ENCODE assay signal across 1 cellular context in the genomic region with DNA sequence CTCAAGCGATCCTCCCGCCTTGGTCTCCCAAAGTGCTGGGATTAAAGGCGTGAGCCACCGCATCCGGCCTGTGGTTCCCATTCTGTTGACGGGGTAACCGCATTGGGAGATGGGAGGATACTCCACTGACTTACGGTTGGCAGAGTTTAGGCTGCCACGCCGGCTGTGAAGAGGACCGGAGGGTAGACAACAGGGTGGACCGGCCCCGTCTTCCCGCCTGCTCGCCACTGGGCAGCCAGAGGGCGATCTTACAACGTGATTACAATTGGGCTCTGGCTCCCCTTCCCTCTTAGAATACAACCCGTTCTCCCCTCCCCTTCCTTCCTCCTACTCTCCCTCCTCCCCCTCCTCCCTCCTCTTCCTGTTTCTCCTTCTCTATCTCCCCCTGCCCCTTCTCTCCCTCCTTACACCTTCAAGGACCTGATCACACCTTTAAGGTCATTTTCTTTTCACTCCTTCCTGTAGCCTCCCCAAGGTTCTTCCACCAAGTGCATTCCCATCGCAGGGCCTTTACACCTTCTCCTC.
TF ChIP-seq lines count a peak whose summit lies in the region.

No MANE protein-coding gene starts in this region.

TF ChIP-seq in HepG2, 621 proteins besides CTCF, POLR2A, EP300 and RAD21 (continued from another document):
- no peak for TF ChIP-seq MAFG (CRISPR knock-in tag; IDR thresholded peaks at IDR 0.05)
- TF ChIP-seq, protein P1, sequence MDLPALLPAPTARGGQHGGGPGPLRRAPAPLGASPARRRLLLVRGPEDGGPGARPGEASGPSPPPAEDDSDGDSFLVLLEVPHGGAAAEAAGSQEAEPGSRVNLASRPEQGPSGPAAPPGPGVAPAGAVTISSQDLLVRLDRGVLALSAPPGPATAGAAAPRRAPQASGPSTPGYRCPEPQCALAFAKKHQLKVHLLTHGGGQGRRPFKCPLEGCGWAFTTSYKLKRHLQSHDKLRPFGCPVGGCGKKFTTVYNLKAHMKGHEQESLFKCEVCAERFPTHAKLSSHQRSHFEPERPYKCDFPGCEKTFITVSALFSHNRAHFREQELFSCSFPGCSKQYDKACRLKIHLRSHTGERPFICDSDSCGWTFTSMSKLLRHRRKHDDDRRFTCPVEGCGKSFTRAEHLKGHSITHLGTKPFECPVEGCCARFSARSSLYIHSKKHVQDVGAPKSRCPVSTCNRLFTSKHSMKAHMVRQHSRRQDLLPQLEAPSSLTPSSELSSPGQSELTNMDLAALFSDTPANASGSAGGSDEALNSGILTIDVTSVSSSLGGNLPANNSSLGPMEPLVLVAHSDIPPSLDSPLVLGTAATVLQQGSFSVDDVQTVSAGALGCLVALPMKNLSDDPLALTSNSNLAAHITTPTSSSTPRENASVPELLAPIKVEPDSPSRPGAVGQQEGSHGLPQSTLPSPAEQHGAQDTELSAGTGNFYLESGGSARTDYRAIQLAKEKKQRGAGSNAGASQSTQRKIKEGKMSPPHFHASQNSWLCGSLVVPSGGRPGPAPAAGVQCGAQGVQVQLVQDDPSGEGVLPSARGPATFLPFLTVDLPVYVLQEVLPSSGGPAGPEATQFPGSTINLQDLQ (CRISPR knock-in tag; IDR thresholded peaks at IDR 0.05), result no peak
- TF ChIP-seq TOE1 (CRISPR knock-in tag; IDR thresholded peaks at IDR 0.05), result no peak
- no peak for TF ChIP-seq MAX (IDR thresholded peaks at IDR 0.05)
- TF ChIP-seq MLLT10 (CRISPR knock-in tag; IDR thresholded peaks at IDR 0.05), result no peak
- TF ChIP-seq, protein P2, sequence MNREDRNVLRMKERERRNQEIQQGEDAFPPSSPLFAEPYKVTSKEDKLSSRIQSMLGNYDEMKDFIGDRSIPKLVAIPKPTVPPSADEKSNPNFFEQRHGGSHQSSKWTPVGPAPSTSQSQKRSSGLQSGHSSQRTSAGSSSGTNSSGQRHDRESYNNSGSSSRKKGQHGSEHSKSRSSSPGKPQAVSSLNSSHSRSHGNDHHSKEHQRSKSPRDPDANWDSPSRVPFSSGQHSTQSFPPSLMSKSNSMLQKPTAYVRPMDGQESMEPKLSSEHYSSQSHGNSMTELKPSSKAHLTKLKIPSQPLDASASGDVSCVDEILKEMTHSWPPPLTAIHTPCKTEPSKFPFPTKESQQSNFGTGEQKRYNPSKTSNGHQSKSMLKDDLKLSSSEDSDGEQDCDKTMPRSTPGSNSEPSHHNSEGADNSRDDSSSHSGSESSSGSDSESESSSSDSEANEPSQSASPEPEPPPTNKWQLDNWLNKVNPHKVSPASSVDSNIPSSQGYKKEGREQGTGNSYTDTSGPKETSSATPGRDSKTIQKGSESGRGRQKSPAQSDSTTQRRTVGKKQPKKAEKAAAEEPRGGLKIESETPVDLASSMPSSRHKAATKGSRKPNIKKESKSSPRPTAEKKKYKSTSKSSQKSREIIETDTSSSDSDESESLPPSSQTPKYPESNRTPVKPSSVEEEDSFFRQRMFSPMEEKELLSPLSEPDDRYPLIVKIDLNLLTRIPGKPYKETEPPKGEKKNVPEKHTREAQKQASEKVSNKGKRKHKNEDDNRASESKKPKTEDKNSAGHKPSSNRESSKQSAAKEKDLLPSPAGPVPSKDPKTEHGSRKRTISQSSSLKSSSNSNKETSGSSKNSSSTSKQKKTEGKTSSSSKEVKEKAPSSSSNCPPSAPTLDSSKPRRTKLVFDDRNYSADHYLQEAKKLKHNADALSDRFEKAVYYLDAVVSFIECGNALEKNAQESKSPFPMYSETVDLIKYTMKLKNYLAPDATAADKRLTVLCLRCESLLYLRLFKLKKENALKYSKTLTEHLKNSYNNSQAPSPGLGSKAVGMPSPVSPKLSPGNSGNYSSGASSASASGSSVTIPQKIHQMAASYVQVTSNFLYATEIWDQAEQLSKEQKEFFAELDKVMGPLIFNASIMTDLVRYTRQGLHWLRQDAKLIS (CRISPR knock-in tag; IDR thresholded peaks at IDR 0.05), result no peak
- TF ChIP-seq NFE2L1 (CRISPR knock-in tag; IDR thresholded peaks at IDR 0.05; ENCODE audit: borderline replicate concordance), result no peak
